8 cellular contexts compared by ENCODE assay signal in the genomic region with DNA sequence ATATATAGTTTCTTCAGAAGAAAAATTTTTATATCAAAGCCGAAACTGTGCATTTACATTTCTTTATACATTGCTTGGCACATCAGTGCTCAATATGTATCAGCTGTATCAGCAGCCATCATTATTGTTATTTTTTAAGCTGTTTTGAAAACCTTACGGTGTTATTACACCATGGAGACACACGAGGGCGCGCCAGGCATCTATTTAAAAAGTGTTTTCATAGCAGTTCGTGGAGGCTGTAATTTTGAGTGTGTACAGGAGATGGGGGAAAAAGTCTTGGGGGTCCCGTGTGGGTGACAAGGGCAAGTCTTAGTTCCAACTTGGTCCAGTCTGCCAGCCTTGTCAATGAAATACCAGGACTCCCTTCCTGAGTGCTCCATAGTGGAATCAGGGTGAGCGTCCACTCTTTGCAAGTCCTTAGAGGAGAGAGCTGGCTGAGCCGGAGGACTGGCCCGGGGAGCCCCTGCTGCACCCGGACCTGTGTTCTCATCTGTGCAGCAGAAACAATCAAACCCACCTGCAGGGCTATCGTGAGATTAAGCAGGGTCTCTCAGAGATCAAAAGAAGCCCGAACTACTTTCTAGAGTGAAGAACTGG. TPM values are rescaled to one million over a fixed set of nuclear protein-coding genes. Genes with fewer than 3 reads are reported as not detected.
DNase-seq lines count a peak whose midpoint lies in the region; ATAC-seq, FAIRE-seq and TF ChIP-seq lines count a peak whose summit lies in the region.

No MANE protein-coding gene starts in this region.

- H2BK12ac ChIP-seq in H1 (ENCODE audit: low read depth, low read length) = no peak overlapping the region

- no peaks in the 10 kb centered on the region for H3K23me2 ChIP-seq in H1 (ENCODE audit: low read depth, low read length)

- H2BK5ac ChIP-seq in H1 (ENCODE audit: low read depth, low read length) = no peak overlapping the region

- no peak overlapping the region for H2BK120ac ChIP-seq in H1 (replicated peaks; ENCODE audit: low read depth, low read length)

- H3K36me3 ChIP-seq in GM23248 (ENCODE audit: low read depth) (no peaks in the 10 kb centered on the region), H1 (ENCODE audit: control insufficient read depth in 2 of 4, insufficient read depth in 4 of 4, low read length in 3 of 4) (no peaks in the 10 kb centered on the region), mucosa of descending colon (ENCODE audit: low read depth) (no peaks in the 10 kb centered on the region), stomach (no peaks in the 10 kb centered on the region)

- intact Hi-C loops in mucosa of descending colon (cut with DNase I, micrococcal nuclease) (no loop called here), stomach (cut with DNase I; ENCODE audit: low total_unique reads) (no loop called here)

- no peaks in the 10 kb centered on the region for H3K79me1 ChIP-seq in H1 (ENCODE audit: low read depth, low read length)

- H3K56ac ChIP-seq in H1 (replicated peaks; ENCODE audit: insufficient read length, low read depth, low read length) = no peak overlapping the region

- no peak overlapping the region for H3K18ac ChIP-seq in H1 (ENCODE audit: extremely low read depth, low read length)

- H3F3A ChIP-seq in GM23248 (ENCODE audit: insufficient read depth) = peaks cover 1% of the 10 kb centered on the region

- CTCF ChIA-PET in H1 (lab: Charles Lee; ENCODE audit: partially characterized antibody) = interaction anchor here (0.5 to 5.0 kb wide), 50 partner anchors 9 to 1426 kb away, joined by 3 to 35 read pairs (median 4); no protein-coding TSS in a partner anchor

- H3K9ac ChIP-seq in GM23248 (no peak overlapping the region), H1 (replicated peaks in 1 of 4; ENCODE audit: extremely low read depth in 1 of 4, low read depth in 3 of 4, low read length in 3 of 4) (no peak overlapping the region)

- H2AK5ac ChIP-seq in H1 (ENCODE audit: low read depth, low read length) = no peak overlapping the region

- H4K5ac ChIP-seq in H1 (ENCODE audit: insufficient read length, low read depth, low read length) = no peak overlapping the region

- FAIRE-seq in H1 (lab: Jason Lieb, UNC) = no peak

- H4K8ac ChIP-seq in H1 (ENCODE audit: extremely low read depth, insufficient read depth, low read length) = no peak overlapping the region

- ATAC-seq in mucosa of descending colon = peak; percentile 65
- ATAC-seq in HG03378 (IDR thresholded peaks at IDR 0.05; ENCODE audit: unreplicated experiment) = no peak

- 6 to 7% methylated on average over 13 of the region's 13 CpGs for WGBS in GM23248 (ENCODE audit: low coverage in 1 of 2, low lambda C conversion rate in 2 of 2, missing lambda C conversion rate in 2 of 2), 2 experiments
- WGBS in H1 (ENCODE audit: extremely low coverage in 1 of 2, insufficient coverage in 1 of 2, insufficient read length in 1 of 2, insufficient replicate concordance in 2 of 2, low coverage in 1 of 2, low lambda C conversion rate in 2 of 2, missing lambda C conversion rate in 1 of 2), 2 experiments = 40% methylated on average over 13 of the region's 13 CpGs; no CpG with 5 or more reads in 1 of the 2 experiments
- 12 to 22% (median 14%) methylated on average over 12 to 13 of the region's 13 CpGs for WGBS in stomach, 5 donors

- no peak for TF ChIP-seq EP300 in H1 (IDR thresholded peaks at IDR 0.05; ENCODE audit: borderline replicate concordance in 1 of 2, low read depth in 2 of 2, low read length in 2 of 2)
- TF ChIP-seq EP300 in stomach (IDR thresholded peaks at IDR 0.05) = no peak

- H3K4me2 ChIP-seq in GM23248 (ENCODE audit: unreplicated experiment) = peak overlapping the region; percentile 66
- peak overlapping the region in 1 of 2 experiments; percentile 38; a peak in 1 of 4 replicates for H3K4me2 ChIP-seq in H1 (ENCODE audit: insufficient read depth in 1 of 2, low read depth in 2 of 2, low read length in 2 of 2)

- H3K9me2 ChIP-seq in GM23248 (ENCODE audit: insufficient read depth) = no peaks in the 10 kb centered on the region

- peak overlapping the region; percentile 66 for H3K4me3 ChIP-seq in GM23248
- peak overlapping the region in 1 of 4 experiments; percentile 26; a peak in 3 of 8 replicates for H3K4me3 ChIP-seq in H1 (ENCODE audit: extremely low read depth in 1 of 4, insufficient read depth in 2 of 4, low read depth in 3 of 4, low read length in 4 of 4)
- H3K4me3 ChIP-seq in mucosa of descending colon = no peak overlapping the region
- H3K4me3 ChIP-seq in stomach = peak overlapping the region in 1 of 4 donors; percentile 9

- H4K20me1 ChIP-seq in GM23248 (ENCODE audit: insufficient read depth) (no peaks in the 10 kb centered on the region), H1 (replicated peaks in 1 of 2; ENCODE audit: control insufficient read depth in 1 of 2, insufficient read depth in 2 of 2, low read length in 2 of 2) (no peaks in the 10 kb centered on the region)

- in situ Hi-C loops in GM23248 (cut with MboI) = loop anchor here (25.0 kb wide), 1 partner anchor 860 kb away; no protein-coding TSS in a partner anchor

- H3K14ac ChIP-seq in H1 (ENCODE audit: insufficient read length) = no peak overlapping the region

- no peak overlapping the region for H3K4ac ChIP-seq in H1 (replicated peaks; ENCODE audit: insufficient read length, low read depth, low read length)

- TF ChIP-seq POLR2A in H1 (IDR thresholded peaks at IDR 0.05; ENCODE audit: control extremely low read depth in 1 of 2, low read depth in 2 of 2, low read length in 2 of 2) = no peak
- TF ChIP-seq POLR2A in stomach (IDR thresholded peaks at IDR 0.05) = no peak

- H3K27me3 ChIP-seq in GM23248 (replicated peaks; ENCODE audit: insufficient read depth) = no peaks in the 10 kb centered on the region
- H3K27me3 ChIP-seq in H1 (replicated peaks in 1 of 4; ENCODE audit: control insufficient read depth in 3 of 4, extremely low read depth in 1 of 4, insufficient read depth in 3 of 4, low read length in 3 of 4) = no peaks in the 10 kb centered on the region
- peaks cover 0 to 20% (median 0%) of the 10 kb centered on the region in 3 donors for H3K27me3 ChIP-seq in stomach

- TF ChIP-seq CTCF in H1 (IDR thresholded peaks at IDR 0.05; ENCODE audit: control extremely low read depth in 1 of 3, insufficient read depth in 1 of 3, low read depth in 1 of 3, low read length in 3 of 3) (peak in 2 of 3 experiments; percentile 67 to 68; a peak in 3 of 4 replicates), mucosa of descending colon (IDR thresholded peaks at IDR 0.05) (peak; percentile 55), stomach (IDR thresholded peaks at IDR 0.05) (peak in 5 of 7 experiments; percentile 21 to 69 (median 61))

- TF ChIP-seq RAD21 in H1 (IDR thresholded peaks at IDR 0.05 in 1 of 2, conservative IDR thresholded peaks at IDR 0.05 in 1 of 2; ENCODE audit: low read depth in 2 of 2, low read length in 2 of 2) = peak; percentile 78 to 83

- DNase-seq in AG08396 (ENCODE audit: low spot score) (peak; percentile 36), GM23248 (peak; percentile 82), NCI-H460 (ENCODE audit: extremely low read depth, low read depth) (peak; percentile 58), H1 (ENCODE audit: low read depth in 1 of 2, low spot score in 2 of 2) (peak in 1 of 2 experiments; percentile 80), mucosa of descending colon (peak in 2 of 3 donors; percentile 68 to 71), stomach (peak; percentile 64)
- peak; percentile 57 to 67 for DNase-seq in activated CD4-positive, alpha-beta T cell treated with anti-CD3 and anti-CD28 coated beads, Interleukin-2, amount 50 U/mL, for 48 hours

- peak overlapping the region; percentile 86 for H2AFZ ChIP-seq in GM23248
- H2AFZ ChIP-seq in H1 (ENCODE audit: low read length) = peak overlapping the region; percentile 46; the same call in 1 of the 2 replicates

- no peaks in the 10 kb centered on the region for H3K9me3 ChIP-seq in GM23248 (ENCODE audit: low read depth)
- no peaks in the 10 kb centered on the region for H3K9me3 ChIP-seq in H1 (ENCODE audit: insufficient read depth in 2 of 2, low read depth in 1 of 2, low read length in 1 of 2)
- H3K9me3 ChIP-seq in mucosa of descending colon = no peaks in the 10 kb centered on the region
- H3K9me3 ChIP-seq in stomach = no peaks in the 10 kb centered on the region

- no peak overlapping the region for H4K91ac ChIP-seq in H1 (replicated peaks; ENCODE audit: insufficient read length, low read length)

- H3K4me1 ChIP-seq in GM23248 (ENCODE audit: insufficient read depth) (peaks cover 6% of the 10 kb centered on the region), H1 (replicated peaks in 1 of 4; ENCODE audit: control insufficient read depth in 3 of 4, insufficient read depth in 4 of 4, low read length in 3 of 4) (no peaks in the 10 kb centered on the region), mucosa of descending colon (ENCODE audit: low read depth) (no peaks in the 10 kb centered on the region), stomach (peaks cover 0 to 4% (median 0%) of the 10 kb centered on the region in 4 donors)

- no peak overlapping the region for H2BK15ac ChIP-seq in H1 (ENCODE audit: low read length)

- no peaks in the 10 kb centered on the region for H3K79me2 ChIP-seq in GM23248 (ENCODE audit: insufficient read depth)
- H3K79me2 ChIP-seq in H1 (ENCODE audit: control insufficient read depth in 1 of 2, insufficient read depth in 2 of 2, low read length in 2 of 2) = no peaks in the 10 kb centered on the region

- H3K27ac ChIP-seq in GM23248 (no peak overlapping the region), H1 (ENCODE audit: low read depth, low read length) (no peak overlapping the region), stomach (no peak overlapping the region)

- H3K23ac ChIP-seq in H1 (ENCODE audit: insufficient read length) = no peak overlapping the region

- POLR2A ChIA-PET in H1 (lab: Charles Lee; ENCODE audit: partially characterized antibody) = no interaction called here

- H2BK20ac ChIP-seq in H1 (ENCODE audit: low read length) = no peak overlapping the region

TF ChIP-seq in H1, 55 proteins besides CTCF, POLR2A, EP300 and RAD21 (continues in another document):
- no peak for TF ChIP-seq JUN (IDR thresholded peaks at IDR 0.05; ENCODE audit: low read depth, low read length)

RNA-seq across cellular contexts. Expression of gene SLC2A10, which starts 43.3 kb away (rescaled TPM):
- 48.0 and 50.2 TPM in 2 replicates for total RNA-seq in GM23248 (2014; rRNA removed; shearing (Covaris generic))
- 26.2 and 29.7 TPM in 2 replicates for polyA plus RNA-seq in GM23248 (2016; fragmentation: Nextera tagmentation; extraction: Ambion mirVana)
- 0.23 and 0.30 TPM in 2 replicates for total RNA-seq in NCI-H460 (2014; rRNA removed; shearing (Covaris generic))
- polyA plus RNA-seq in NCI-H460 (2014; cell fraction: nucleus; rRNA removed) = 0.11 TPM in 1 of 2 replicates, not detected in the other
- 9.7 and 9.9 TPM in 2 replicates for total RNA-seq in H1 (2021; fragmentation: NEBNext Ultra II Directional; extraction: Animal tissue kit (Norgen Biotek cat#: 25700))
- 9.0 and 11.9 TPM in 2 replicates for polyA plus RNA-seq in H1 (2011; rRNA removed)
- polyA plus RNA-seq in H1 (2011; cell fraction: cytosol; rRNA removed) = 8.0 TPM
- 8.4 TPM for polyA plus RNA-seq in H1 (2011; cell fraction: nucleus; rRNA removed)
- 6.6 to 8.4 TPM (median 7.0 TPM) in 4 replicates for polyA plus RNA-seq in H1 (2012, experiment 1 of 2)
- 5.1 TPM for polyA plus RNA-seq in H1 (2012, experiment 2 of 2)
- 9.4 TPM for polyA plus RNA-seq in H1 (2013, experiment 1 of 2)
- 9.3 TPM for polyA plus RNA-seq in H1 (2013, experiment 2 of 2)
- polyA minus RNA-seq in H1 (2011; rRNA and poly(A)+ RNA removed) = 14.3 and 14.7 TPM in 2 replicates
- polyA minus RNA-seq in H1 (2011; cell fraction: cytosol; rRNA and poly(A)+ RNA removed) = 14.3 TPM
- 13.5 TPM for polyA minus RNA-seq in H1 (2011; cell fraction: nucleus; rRNA and poly(A)+ RNA removed)
- total RNA-seq in mucosa of descending colon = 10 to 100 TPM; 13.4 to 37.5 (median 26.3) TPM
- 10 to 100 TPM; 13.4 to 66.1 (median 35.0) TPM for total RNA-seq in stomach
- 10 to 100 TPM in 2 of 3 donors, 1 to 10 TPM in 1; 8.5 to 13.3 (median 10.5) TPM for polyA plus RNA-seq in stomach
